ENCODE assay signal across 4 cellular contexts in genomic region chr14:59520224-59520623, GRCh38. TPM values are rescaled to one million over a fixed set of nuclear protein-coding genes. Genes with fewer than 3 reads are reported as not detected.
"Had no signal": no experiment of that assay in that cellular context is flagged by ENCODE, and none has a peak within 500 bp of the region (broad histone marks: within the 10 kb centered on the region; RNA-seq: fewer than 3 reads in every experiment).

No MANE protein-coding gene starts in this region.

- ATAC-seq: GM12878 had no signal

- DNase-seq: GDM1, GF-D8 had no signal

- H3K4me3 ChIP-seq: GM12878 had no signal

RNA-seq across cellular contexts. Expression of gene CCDC175, which starts 56.4 kb away (rescaled TPM):
- total RNA-seq: G401, GM12878 had no signal
